Comparison of ENCODE assay signal across 12 cellular contexts in genomic region chr7:55549457-55549856, GRCh38. TPM values are rescaled to one million over a fixed set of nuclear protein-coding genes. Genes with fewer than 3 reads are reported as not detected.
A peak's percentile ranks its signal among the peaks of the same experiment; 100 is the strongest.
DNase-seq lines count a peak whose midpoint lies in the region; ATAC-seq and TF ChIP-seq lines count a peak whose summit lies in the region.
"Had no signal": no experiment of that assay in that cellular context is flagged by ENCODE, and none has a peak within 500 bp of the region (broad histone marks: within the 10 kb centered on the region; RNA-seq: fewer than 3 reads in every experiment).

No MANE protein-coding gene starts in this region.

- peak overlapping the region; percentile 20 for H3K27ac Mint-ChIP-seq in endothelial cell (ENCODE audit: unreplicated experiment)

- TF ChIP-seq POLR2A in GM18505 (IDR thresholded peaks at IDR 0.05; ENCODE audit: borderline replicate concordance, extremely low read depth, insufficient read depth, insufficient read length), result no peak

- no peaks in the 10 kb centered on the region for H3K36me3 Mint-ChIP-seq in endothelial cell (ENCODE audit: low read depth, unreplicated experiment)

- no peak for TF ChIP-seq CTCF in endothelial cell (IDR thresholded peaks at IDR 0.05; ENCODE audit: unreplicated experiment)

- H3K27me3 Mint-ChIP-seq in endothelial cell (ENCODE audit: unreplicated experiment), result peaks cover 1% of the 10 kb centered on the region

- H3K4me3 Mint-ChIP-seq in endothelial cell (ENCODE audit: unreplicated experiment), result no peak overlapping the region

- H3K9me3 Mint-ChIP-seq in endothelial cell (ENCODE audit: unreplicated experiment), result no peaks in the 10 kb centered on the region

- ATAC-seq in GM18505 (IDR thresholded peaks at IDR 0.05; ENCODE audit: unreplicated experiment) (peak; percentile 31), GM21367 (IDR thresholded peaks at IDR 0.05; ENCODE audit: unreplicated experiment) (peak; percentile 39), HG03159 (IDR thresholded peaks at IDR 0.05; ENCODE audit: unreplicated experiment) (peak; percentile 47)

- DNase-seq in endothelial cell (ENCODE audit: low spot score) (no peak), NCI-H526 treated with DMSO at 0.1 percent for 48 hours (lab: John Stamatoyannopoulos, UW) (no peak), NCI-H1092 (lab: John Stamatoyannopoulos, UW) (no peak)
- no peak for DNase-seq in stimulated activated CD4-positive, alpha-beta T cell treated with anti-CD3 and anti-CD28 coated beads, Interleukin-2, amount 100 ng/mL, for 48 hours
- no peak for DNase-seq in activated CD4-positive, alpha-beta T cell treated with anti-CD3 and anti-CD28 coated beads for 48 hours
- DNase-seq: activated effector memory CD4-positive, alpha-beta T cell treated with Interleukin-2 at 50 U/mL for 16 hours; foreskin melanocyte; lower lobe of right lung; NCI-H524 had no signal

- H3K4me1 Mint-ChIP-seq in endothelial cell (ENCODE audit: unreplicated experiment), result peaks cover 29% of the 10 kb centered on the region

RNA-seq across cellular contexts. Expression of gene VOPP1, which starts 22.8 kb away (rescaled TPM):
- 54.2 TPM for total RNA-seq in endothelial cell (ENCODE audit: unreplicated experiment)
